15 cellular contexts compared by ENCODE assay signal in genomic region chr10:102834143-102834542, GRCh38. TPM values are rescaled to one million over a fixed set of nuclear protein-coding genes. Genes with fewer than 3 reads are reported as not detected.
"Had no signal": no experiment of that assay in that cellular context is flagged by ENCODE, and none has a peak within 500 bp of the region (broad histone marks: within the 10 kb centered on the region; RNA-seq: fewer than 3 reads in every experiment).

No MANE protein-coding gene starts in this region.

- H3K9me3 Mint-ChIP-seq: activated T-cell treated with anti-CD3 and anti-CD28 coated beads, Interleukin-2, amount 50 U/mL, for 24 hours had no signal

- H3K4me3 Mint-ChIP-seq: activated CD4-positive, alpha-beta memory T cell treated with anti-CD3 and anti-CD28 coated beads, Interleukin-2, amount 10 ng/mL, durations not matched to agents 7 days and 5 days; activated CD4-positive, alpha-beta T cell treated with anti-CD3 and anti-CD28 coated beads for 36 hours; activated T-cell treated with anti-CD3 and anti-CD28 coated beads, Interleukin-2, amount 50 U/mL, for 24 hours; endodermal cell; mesothelial cell of epicardium; neural crest cell; T-cell had no signal

- H3K4me3 ChIP-seq: lung, prostate gland, skin epidermis, transverse colon had no signal

- DNase-seq: endodermal cell had no signal

- H3K4me1 ChIP-seq: prostate gland had no signal

- H3K27ac Mint-ChIP-seq: activated CD4-positive, alpha-beta memory T cell treated with anti-CD3 and anti-CD28 coated beads, Interleukin-2, amount 10 ng/mL, durations not matched to agents 7 days and 5 days; activated CD4-positive, alpha-beta T cell treated with anti-CD3 and anti-CD28 coated beads for 36 hours; activated T-cell treated with anti-CD3 and anti-CD28 coated beads, Interleukin-2, amount 50 U/mL, for 24 hours; endodermal cell; mesothelial cell of epicardium; T-cell had no signal

- H3K9me3 ChIP-seq: prostate gland had no signal

- H3K36me3 ChIP-seq: prostate gland, transverse colon had no signal

- H3K4me1 Mint-ChIP-seq: activated CD4-positive, alpha-beta T cell treated with anti-CD3 and anti-CD28 coated beads for 36 hours; endodermal cell; neural crest cell; T-cell had no signal

- H3K27ac ChIP-seq: dorsolateral prefrontal cortex, prostate gland, transverse colon had no signal

RNA-seq across cellular contexts. Expression of gene CYP17A1, which starts 3.1 kb away (rescaled TPM):
- total RNA-seq: activated CD4-positive, alpha-beta memory T cell treated with anti-CD3 and anti-CD28 coated beads, Interleukin-2, amount 10 ng/mL, durations not matched to agents 7 days and 5 days; activated CD4-positive, alpha-beta T cell treated with anti-CD3 and anti-CD28 coated beads for 36 hours; chondrocyte; endodermal cell; myocyte; neural crest cell; right cardiac atrium had no signal
